In the genomic region with DNA sequence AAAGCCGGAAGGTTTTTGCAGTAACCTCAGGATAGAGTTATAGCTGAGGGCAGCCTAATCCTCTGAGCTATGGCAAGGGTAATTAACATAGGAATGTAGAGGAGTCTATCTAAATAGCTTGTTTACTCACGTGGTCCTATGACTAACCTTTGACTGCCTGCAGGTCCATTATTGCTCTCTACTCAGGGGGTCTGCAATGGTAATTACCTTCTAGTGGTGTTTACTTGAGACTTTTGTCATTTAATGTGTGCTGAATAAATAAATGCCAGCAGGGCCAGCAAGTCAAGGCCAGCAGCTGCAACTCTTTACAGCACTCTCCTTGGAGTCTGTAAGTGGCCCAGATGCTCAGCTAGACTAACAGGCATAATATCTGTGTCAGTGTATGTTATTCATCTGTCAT, we compare ENCODE assay signal across 16 cellular contexts.
DNase-seq lines count a peak whose midpoint lies in the region; ATAC-seq and TF ChIP-seq lines count a peak whose summit lies in the region.
"Had no signal": no experiment of that assay in that cellular context is flagged by ENCODE, and none has a peak within 500 bp of the region (broad histone marks: within the 10 kb centered on the region; RNA-seq: fewer than 3 reads in every experiment).

No MANE protein-coding gene starts in this region.

- WGBS in smooth muscle cell (ENCODE audit: low lambda C conversion rate), result 30% methylated on average over 2 of the region's 2 CpGs

- CTCF ChIA-PET in activated CD4-positive, alpha-beta memory T cell treated with anti-CD3 and anti-CD28 coated beads for 36 hours (lab: Charles Lee), result no interaction called here

- no peaks in the 10 kb centered on the region for H3K36me3 Mint-ChIP-seq in activated CD4-positive, alpha-beta memory T cell treated with anti-CD3 and anti-CD28 coated beads for 36 hours

- no peaks in the 10 kb centered on the region for H3K27me3 ChIP-seq in smooth muscle cell (ENCODE audit: low read depth)

- no peak overlapping the region for H3K9ac ChIP-seq in smooth muscle cell (ENCODE audit: low read depth)
- H3K9ac ChIP-seq: BLaER1 treated with 17β-estradiol and CSF1 and Interleukin-3, amounts not matched to agents 10 nM and 100 nM had no signal

- no peaks in the 10 kb centered on the region for H3K27me3 Mint-ChIP-seq in activated CD4-positive, alpha-beta memory T cell treated with anti-CD3 and anti-CD28 coated beads for 36 hours
- H3K27me3 Mint-ChIP-seq: T-helper 17 cell had no signal

- H3K9me3 ChIP-seq in smooth muscle cell (replicated peaks; ENCODE audit: low read depth), result no peaks in the 10 kb centered on the region

- H3K9me3 Mint-ChIP-seq in activated CD4-positive, alpha-beta memory T cell treated with anti-CD3 and anti-CD28 coated beads for 36 hours, result no peaks in the 10 kb centered on the region

- H3K4me1 Mint-ChIP-seq in activated CD4-positive, alpha-beta memory T cell treated with anti-CD3 and anti-CD28 coated beads for 36 hours (ENCODE audit: low read depth), result no peaks in the 10 kb centered on the region
- H3K4me1 Mint-ChIP-seq: T-helper 17 cell had no signal

- peak in 2 of 3 experiments; percentile 25 to 45 for DNase-seq in NCI-H1417 (lab: John Stamatoyannopoulos, UW)
- DNase-seq in NCI-H1417 treated with DMSO at 0.1 percent for 48 hours (lab: John Stamatoyannopoulos, UW), result no peak
- peak; percentile 38 for DNase-seq in NCI-H1092 treated with DMSO at 0.1 percent for 48 hours (lab: John Stamatoyannopoulos, UW)
- DNase-seq in iPS DF 4.7 (ENCODE audit: extremely low read depth, low spot score), result peak; percentile 46
- DNase-seq in smooth muscle cell (lab: John Stamatoyannopoulos, UW; ENCODE audit: unreplicated experiment), result no peak
- DNase-seq in NCI-H774 (lab: John Stamatoyannopoulos, UW), result no peak
- no peak for DNase-seq in activated CD4-positive, alpha-beta memory T cell treated with anti-CD3 and anti-CD28 coated beads for 36 hours
- DNase-seq: 8988T, DMS53, MV-4-11, NCI-H1694 treated with DMSO at 0.1 percent for 48 hours, NCI-H2171 treated with DMSO at 0.1 percent for 48 hours, SHP77 treated with DMSO at 0.1 percent for 48 hours, T-helper 17 cell had no signal

- POLR2A ChIA-PET in activated CD4-positive, alpha-beta memory T cell treated with anti-CD3 and anti-CD28 coated beads for 36 hours (lab: Charles Lee), result no interaction called here

- TF ChIP-seq CTCF in smooth muscle cell (IDR thresholded peaks at IDR 0.05; ENCODE audit: borderline replicate concordance, insufficient read depth, poor library complexity, severe bottlenecking), result no peak

- no peaks in the 10 kb centered on the region for H3F3A ChIP-seq in smooth muscle cell (ENCODE audit: low read depth)

- H3K4me3 ChIP-seq in smooth muscle cell, result no peak overlapping the region
- H3K4me3 ChIP-seq: BLaER1 treated with 17β-estradiol and CSF1 and Interleukin-3, amounts not matched to agents 10 nM and 100 nM had no signal

- no peaks in the 10 kb centered on the region for H4K20me1 ChIP-seq in smooth muscle cell (ENCODE audit: low read depth)
- H4K20me1 ChIP-seq: BLaER1 treated with 17β-estradiol and CSF1 and Interleukin-3, amounts not matched to agents 10 nM and 100 nM had no signal

- no peaks in the 10 kb centered on the region for H3K36me3 ChIP-seq in smooth muscle cell (ENCODE audit: low read depth)
- H3K36me3 ChIP-seq: BLaER1 treated with 17β-estradiol and CSF1 and Interleukin-3, amounts not matched to agents 10 nM and 100 nM had no signal

- H3K4me2 ChIP-seq in smooth muscle cell, result no peak overlapping the region
- H3K4me2 ChIP-seq: BLaER1 treated with 17β-estradiol and CSF1 and Interleukin-3, amounts not matched to agents 10 nM and 100 nM had no signal

- intact Hi-C loops in activated CD4-positive, alpha-beta memory T cell treated with anti-CD3 and anti-CD28 coated beads for 36 hours (cut with micrococcal nuclease), result no loop called here

- H2AFZ ChIP-seq in smooth muscle cell (ENCODE audit: low read depth), result no peak overlapping the region

- no peaks in the 10 kb centered on the region for H3K79me2 ChIP-seq in smooth muscle cell (ENCODE audit: low read depth)

- ATAC-seq in GM21381 (IDR thresholded peaks at IDR 0.05; ENCODE audit: unreplicated experiment), result no peak
- ATAC-seq: T-helper 17 cell had no signal

- H3K27ac ChIP-seq in smooth muscle cell (ENCODE audit: low read depth), result peak overlapping the region; percentile 57
- H3K27ac ChIP-seq: BLaER1 treated with 17β-estradiol and CSF1 and Interleukin-3, amounts not matched to agents 10 nM and 100 nM had no signal

- H3K27ac Mint-ChIP-seq in activated CD4-positive, alpha-beta memory T cell treated with anti-CD3 and anti-CD28 coated beads for 36 hours, result no peak overlapping the region
- H3K27ac Mint-ChIP-seq: T-helper 17 cell had no signal

- H3K4me1 ChIP-seq in smooth muscle cell (ENCODE audit: low read depth), result peaks cover 10% of the 10 kb centered on the region
- H3K4me1 ChIP-seq: BLaER1 treated with 17β-estradiol and CSF1 and Interleukin-3, amounts not matched to agents 10 nM and 100 nM had no signal

- H3K4me3 Mint-ChIP-seq in activated CD4-positive, alpha-beta memory T cell treated with anti-CD3 and anti-CD28 coated beads for 36 hours, result no peak overlapping the region
- H3K4me3 Mint-ChIP-seq: T-helper 17 cell had no signal

Comparison
In these comparisons a context has a peak if more than half of its experiments do, and no peak if none do; other contexts are left out.
1. DNase-seq: peak in NCI-H1417 (2 of 3), NCI-H1092 treated with DMSO at 0.1 percent for 48 hours (single experiment) and iPS DF 4.7 (single experiment); none in NCI-H1417 treated with DMSO at 0.1 percent for 48 hours (single experiment), smooth muscle cell (single experiment), NCI-H774 (single experiment) and activated CD4-positive, alpha-beta memory T cell treated with anti-CD3 and anti-CD28 coated beads for 36 hours (single experiment).